ENCODE assay signal across 17 cellular contexts in genomic region chr7:123229426-123229825, GRCh38. TPM values are rescaled to one million over a fixed set of nuclear protein-coding genes. Genes with fewer than 3 reads are reported as not detected.
DNase-seq lines count a peak whose midpoint lies in the region; ATAC-seq, FAIRE-seq and TF ChIP-seq lines count a peak whose summit lies in the region.
"Had no signal": no experiment of that assay in that cellular context is flagged by ENCODE, and none has a peak within 500 bp of the region (broad histone marks: within the 10 kb centered on the region; RNA-seq: fewer than 3 reads in every experiment).

No MANE protein-coding gene starts in this region.

- no peaks in the 10 kb centered on the region for H4K20me1 ChIP-seq in KMS-11 (ENCODE audit: insufficient read depth)
- H4K20me1 ChIP-seq: BLaER1 treated with 17β-estradiol and CSF1 and Interleukin-3, amounts not matched to agents 10 nM and 100 nM had no signal

- no peak for TF ChIP-seq RAD21 in A549 (conservative IDR thresholded peaks at IDR 0.05 in 1 of 2, IDR thresholded peaks at IDR 0.05 in 1 of 2)

- H3K4me1 ChIP-seq in A549 = no peaks in the 10 kb centered on the region
- H3K4me1 ChIP-seq in KMS-11 (ENCODE audit: low read depth, poor library complexity, severe bottlenecking) = peaks cover 18% of the 10 kb centered on the region
- H3K4me1 ChIP-seq in small intestine (ENCODE audit: control insufficient read depth in 2 of 2, insufficient read depth in 1 of 2, low read depth in 1 of 2, low read length in 1 of 2) = no peaks in the 10 kb centered on the region
- H3K4me1 ChIP-seq in lower lobe of right lung = no peaks in the 10 kb centered on the region
- H3K4me1 ChIP-seq: BLaER1 treated with 17β-estradiol and CSF1 and Interleukin-3, amounts not matched to agents 10 nM and 100 nM had no signal

- intact Hi-C loops in lower lobe of right lung (cut with DNase I) = no loop called here

- H3K9ac ChIP-seq in KMS-11 = no peak overlapping the region
- H3K9ac ChIP-seq: BLaER1 treated with 17β-estradiol and CSF1 and Interleukin-3, amounts not matched to agents 10 nM and 100 nM had no signal

- H2AFZ ChIP-seq in KMS-11 (ENCODE audit: low read depth) = no peak overlapping the region

- POLR2A ChIA-PET in A549 (lab: Yijun Ruan, JAX) = no interaction called here

- H3K9me3 ChIP-seq in A549 (no peaks in the 10 kb centered on the region), small intestine (ENCODE audit: control insufficient read depth, low read depth) (no peaks in the 10 kb centered on the region), lower lobe of right lung (no peaks in the 10 kb centered on the region)
- H3K9me3 ChIP-seq: BLaER1 treated with 17β-estradiol and CSF1 and Interleukin-3, amounts not matched to agents 10 nM and 100 nM had no signal

- FAIRE-seq in A549 (lab: Jason Lieb, UNC) (no peak), bronchial epithelial cell (lab: Jason Lieb, UNC) (no peak), small intestine (lab: Jason Lieb, UNC) (peak; percentile 33)

- CTCF ChIA-PET in A549 (lab: Yijun Ruan, JAX) = no interaction called here

- no peak for TF ChIP-seq EP300 in A549 (IDR thresholded peaks at IDR 0.05)

- H3K4me3 ChIP-seq in A549 (no peak overlapping the region), KMS-11 (IDR thresholded peaks at IDR 0.05; ENCODE audit: insufficient read depth, low read depth, low read length) (no peak overlapping the region), bronchial epithelial cell (ENCODE audit: low read depth, low read length) (no peak overlapping the region), small intestine (ENCODE audit: low read depth in 1 of 2, low read length in 2 of 2) (no peak overlapping the region), lower lobe of right lung (no peak overlapping the region)
- H3K4me3 ChIP-seq: BLaER1 treated with 17β-estradiol and CSF1 and Interleukin-3, amounts not matched to agents 10 nM and 100 nM had no signal

- no peak overlapping the region for H3K4me2 ChIP-seq in A549
- H3K4me2 ChIP-seq in KMS-11 = peak overlapping the region; percentile 23; the same call in 1 of the 2 replicates
- H3K4me2 ChIP-seq: BLaER1 treated with 17β-estradiol and CSF1 and Interleukin-3, amounts not matched to agents 10 nM and 100 nM had no signal

- no peak for TF ChIP-seq POLR2A in A549 (IDR thresholded peaks at IDR 0.05; ENCODE audit: low read length)

- H3K36me3 ChIP-seq in KMS-11 (ENCODE audit: insufficient read depth) = no peaks in the 10 kb centered on the region
- H3K36me3 ChIP-seq in bronchial epithelial cell (ENCODE audit: control insufficient read depth, insufficient read depth, low read length) = no peaks in the 10 kb centered on the region
- no peaks in the 10 kb centered on the region for H3K36me3 ChIP-seq in small intestine (ENCODE audit: control insufficient read depth in 2 of 2, insufficient read depth in 2 of 2, low read length in 2 of 2)
- no peaks in the 10 kb centered on the region for H3K36me3 ChIP-seq in lower lobe of right lung
- H3K36me3 ChIP-seq: BLaER1 treated with 17β-estradiol and CSF1 and Interleukin-3, amounts not matched to agents 10 nM and 100 nM had no signal

- no peak for DNase-seq in A549 (ENCODE audit: low read depth in 1 of 2, low spot score in 1 of 2)
- peak; percentile 62 for DNase-seq in bronchial epithelial cell (ENCODE audit: low read depth)
- no peak for DNase-seq in small intestine
- no peak for DNase-seq in SIG-M5 (lab: John Stamatoyannopoulos, UW)
- DNase-seq in lower lobe of right lung = no peak
- DNase-seq: AML-193; Calu3; CD4-positive, CD25-positive, alpha-beta regulatory T cell; DMS 273 treated with DMSO at 0.1 percent for 48 hours; HCEC 1CT had no signal

- no peaks in the 10 kb centered on the region for H3K79me2 ChIP-seq in KMS-11 (ENCODE audit: insufficient read depth, low read depth)

- ATAC-seq in A549 (no peak), HG03135 (IDR thresholded peaks at IDR 0.05; ENCODE audit: unreplicated experiment) (no peak), lower lobe of right lung (no peak)

- H3K27ac ChIP-seq in A549 = no peak overlapping the region
- H3K27ac ChIP-seq in KMS-11 = no peak overlapping the region
- no peak overlapping the region for H3K27ac ChIP-seq in small intestine (ENCODE audit: low read depth in 1 of 2, low read length in 1 of 2)
- no peak overlapping the region for H3K27ac ChIP-seq in lower lobe of right lung
- H3K27ac ChIP-seq: BLaER1 treated with 17β-estradiol and CSF1 and Interleukin-3, amounts not matched to agents 10 nM and 100 nM; HL-60 had no signal

- TF ChIP-seq CTCF in A549 (IDR thresholded peaks at IDR 0.05) (no peak), KMS-11 (conservative IDR thresholded peaks at IDR 0.05; ENCODE audit: low read depth, low read length) (no peak), bronchial epithelial cell (IDR thresholded peaks at IDR 0.05; ENCODE audit: insufficient read depth, low read length, severe bottlenecking) (no peak), lower lobe of right lung (IDR thresholded peaks at IDR 0.05) (no peak)

- no peaks in the 10 kb centered on the region for H3K27me3 ChIP-seq in KMS-11 (ENCODE audit: insufficient read depth, low read depth)
- H3K27me3 ChIP-seq in bronchial epithelial cell (ENCODE audit: control insufficient read depth, insufficient read depth, low read length) = no peaks in the 10 kb centered on the region
- no peaks in the 10 kb centered on the region for H3K27me3 ChIP-seq in small intestine (ENCODE audit: control insufficient read depth in 2 of 2, insufficient read depth in 2 of 2, low read length in 2 of 2)
- H3K27me3 ChIP-seq in lower lobe of right lung (ENCODE audit: low read depth) = no peaks in the 10 kb centered on the region
- H3K27me3 ChIP-seq: BLaER1 treated with 17β-estradiol and CSF1 and Interleukin-3, amounts not matched to agents 10 nM and 100 nM had no signal

TF ChIP-seq in A549, 52 proteins besides CTCF, POLR2A, EP300 and RAD21:
- TF ChIP-seq CHD2 (IDR thresholded peaks at IDR 0.05; ENCODE audit: low read length, partially characterized antibody) = no peak
- no peak for TF ChIP-seq KDM5A (IDR thresholded peaks at IDR 0.05)
- peak; percentile 84 for TF ChIP-seq MAFK (IDR thresholded peaks at IDR 0.05; ENCODE audit: partially characterized antibody)
TF ChIP-seq in A549: peak in this region for 1.

RNA-seq across cellular contexts. Expression of gene SLC13A1, which starts 29.7 kb away (rescaled TPM):
- not detected in 2 replicates for polyA plus RNA-seq in A549 (2011; rRNA removed)
- polyA plus RNA-seq in A549 (2012; cell fraction: cytosol; rRNA removed) = not detected in 2 replicates
- not detected in 2 replicates for polyA plus RNA-seq in A549 (2012; cell fraction: nucleus; rRNA removed)
- not detected in 3 replicates for polyA plus RNA-seq in A549 (2017; fragmentation: RNase III; extraction: RNeasy Plus Mini Kit Qiagen cat#74134 plus additional on column Dnase treatment)
- polyA minus RNA-seq in A549 (2011; rRNA and poly(A)+ RNA removed) = not detected in 2 replicates
- total RNA-seq in bronchial epithelial cell = not detected in 2 replicates
- under 1 TPM in 2 of 3 donors, not detected in 1; 0.07 to 0.22 TPM for polyA plus RNA-seq in small intestine
- not detected for total RNA-seq in lower lobe of right lung
- total RNA-seq: A673; Calu3; CD4-positive, CD25-positive, alpha-beta regulatory T cell; Daoy; H4 had no signal
- polyA plus RNA-seq: CD4-positive, CD25-positive, alpha-beta regulatory T cell had no signal
